1 cellular context compared by ENCODE assay signal in the genomic region with DNA sequence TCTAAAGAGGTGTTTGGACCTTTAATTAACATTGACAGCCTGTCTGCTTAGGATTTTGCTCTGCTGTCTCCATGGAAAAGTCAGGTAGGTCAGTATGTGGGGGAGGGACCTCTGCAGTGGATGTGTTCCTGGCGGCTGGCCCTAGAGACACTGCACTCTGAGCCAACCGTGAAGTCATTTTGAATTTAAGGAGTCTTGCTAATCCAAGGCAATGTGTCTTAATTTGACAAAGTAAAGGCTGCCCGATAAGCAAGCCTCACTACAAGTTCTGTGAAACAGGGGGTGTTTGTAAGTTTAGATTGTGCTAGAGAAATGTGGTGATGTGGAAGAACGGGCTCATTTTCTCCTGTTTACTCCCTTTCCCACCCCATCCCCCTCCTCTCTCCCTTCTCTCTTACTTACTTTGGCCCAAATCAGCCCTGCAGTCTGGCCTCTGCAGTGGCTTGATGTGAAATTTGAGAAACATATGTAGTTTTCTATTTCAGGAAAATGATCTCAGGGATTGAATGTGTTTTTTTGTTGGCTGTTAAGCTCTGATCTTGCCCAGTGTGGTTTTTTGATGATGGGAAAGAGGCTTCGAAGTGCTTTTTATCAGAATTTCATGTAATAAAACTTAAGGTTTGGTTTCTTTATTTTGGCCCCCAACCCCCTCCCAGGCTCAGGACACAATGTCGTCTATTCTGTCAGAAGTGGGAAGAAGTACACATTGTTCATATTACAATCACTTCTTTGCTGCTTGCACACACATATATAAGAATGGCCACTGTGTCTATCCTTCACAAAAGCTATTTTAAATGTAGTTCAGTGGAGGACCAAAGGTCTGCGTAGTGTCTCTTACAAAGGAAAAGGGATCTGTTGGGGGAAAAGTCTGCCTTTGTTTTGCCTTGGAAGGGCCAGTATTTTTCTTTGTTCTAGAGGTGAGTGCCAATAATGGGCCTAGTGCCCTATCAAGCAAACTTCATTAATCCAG.
TF ChIP-seq lines count a peak whose summit lies in the region.

No MANE protein-coding gene starts in this region.

TF ChIP-seq in WTC11, 78 proteins besides CTCF, POLR2A, EP300 and RAD21 (continued from another document):
- TF ChIP-seq NFATC4 (CRISPR knock-in tag; IDR thresholded peaks at IDR 0.05) (no peak), IRF2 (CRISPR knock-in tag; IDR thresholded peaks at IDR 0.05; ENCODE audit: borderline replicate concordance, low read depth) (no peak), TEAD4 (CRISPR knock-in tag; IDR thresholded peaks at IDR 0.05) (no peak), KAT7 (CRISPR knock-in tag; IDR thresholded peaks at IDR 0.05; ENCODE audit: borderline replicate concordance) (no peak), ATF1 (CRISPR knock-in tag; IDR thresholded peaks at IDR 0.05) (no peak)
- TF ChIP-seq, protein P1, sequence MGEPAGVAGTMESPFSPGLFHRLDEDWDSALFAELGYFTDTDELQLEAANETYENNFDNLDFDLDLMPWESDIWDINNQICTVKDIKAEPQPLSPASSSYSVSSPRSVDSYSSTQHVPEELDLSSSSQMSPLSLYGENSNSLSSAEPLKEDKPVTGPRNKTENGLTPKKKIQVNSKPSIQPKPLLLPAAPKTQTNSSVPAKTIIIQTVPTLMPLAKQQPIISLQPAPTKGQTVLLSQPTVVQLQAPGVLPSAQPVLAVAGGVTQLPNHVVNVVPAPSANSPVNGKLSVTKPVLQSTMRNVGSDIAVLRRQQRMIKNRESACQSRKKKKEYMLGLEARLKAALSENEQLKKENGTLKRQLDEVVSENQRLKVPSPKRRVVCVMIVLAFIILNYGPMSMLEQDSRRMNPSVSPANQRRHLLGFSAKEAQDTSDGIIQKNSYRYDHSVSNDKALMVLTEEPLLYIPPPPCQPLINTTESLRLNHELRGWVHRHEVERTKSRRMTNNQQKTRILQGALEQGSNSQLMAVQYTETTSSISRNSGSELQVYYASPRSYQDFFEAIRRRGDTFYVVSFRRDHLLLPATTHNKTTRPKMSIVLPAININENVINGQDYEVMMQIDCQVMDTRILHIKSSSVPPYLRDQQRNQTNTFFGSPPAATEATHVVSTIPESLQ (CRISPR knock-in tag; IDR thresholded peaks at IDR 0.05), result no peak
- TF ChIP-seq, protein P2, sequence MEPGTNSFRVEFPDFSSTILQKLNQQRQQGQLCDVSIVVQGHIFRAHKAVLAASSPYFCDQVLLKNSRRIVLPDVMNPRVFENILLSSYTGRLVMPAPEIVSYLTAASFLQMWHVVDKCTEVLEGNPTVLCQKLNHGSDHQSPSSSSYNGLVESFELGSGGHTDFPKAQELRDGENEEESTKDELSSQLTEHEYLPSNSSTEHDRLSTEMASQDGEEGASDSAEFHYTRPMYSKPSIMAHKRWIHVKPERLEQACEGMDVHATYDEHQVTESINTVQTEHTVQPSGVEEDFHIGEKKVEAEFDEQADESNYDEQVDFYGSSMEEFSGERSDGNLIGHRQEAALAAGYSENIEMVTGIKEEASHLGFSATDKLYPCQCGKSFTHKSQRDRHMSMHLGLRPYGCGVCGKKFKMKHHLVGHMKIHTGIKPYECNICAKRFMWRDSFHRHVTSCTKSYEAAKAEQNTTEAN (CRISPR knock-in tag; IDR thresholded peaks at IDR 0.05), result no peak
